Comparison of ENCODE assay signal across 1 cellular context in genomic region chr6:148509152-148509571, GRCh38.
TF ChIP-seq lines count a peak whose summit lies in the region.

No MANE protein-coding gene starts in this region.

TF ChIP-seq in GM23338, 12 proteins besides CTCF, POLR2A, EP300 and RAD21 (continued from another document):
- TF ChIP-seq REST (IDR thresholded peaks at IDR 0.05; ENCODE audit: unreplicated experiment), result no peak
- no peak for TF ChIP-seq NANOG (IDR thresholded peaks at IDR 0.05; ENCODE audit: borderline replicate concordance)
- TF ChIP-seq ZNF331 (CRISPR knock-in tag; IDR thresholded peaks at IDR 0.05; ENCODE audit: low read depth), result no peak
- TF ChIP-seq STAT1 (IDR thresholded peaks at IDR 0.05; ENCODE audit: unreplicated experiment), result no peak
